ENCODE assay signal across 20 cellular contexts in genomic region chr2:229634574-229635185, GRCh38.
DNase-seq lines count a peak whose midpoint lies in the region; ATAC-seq and TF ChIP-seq lines count a peak whose summit lies in the region.
"Had no signal": no experiment of that assay in that cellular context is flagged by ENCODE, and none has a peak within 500 bp of the region (broad histone marks: within the 10 kb centered on the region; RNA-seq: fewer than 3 reads in every experiment).

No MANE protein-coding gene starts in this region.

- H3K4me3 ChIP-seq in endodermal cell (ENCODE audit: low read length), result no peak overlapping the region
- H3K4me3 ChIP-seq in neural cell (ENCODE audit: low read length), result peak overlapping the region; percentile 51
- H3K4me3 ChIP-seq: hepatocyte, mucosa of descending colon, ovary had no signal

- no peaks in the 10 kb centered on the region for H4K20me1 ChIP-seq in neural cell (ENCODE audit: insufficient read depth)

- H3K27ac Mint-ChIP-seq in endodermal cell, result no peak overlapping the region
- H3K27ac Mint-ChIP-seq in MCF 10A (ENCODE audit: low read depth, unreplicated experiment), result no peak overlapping the region
- H3K27ac Mint-ChIP-seq: stimulated activated naive CD8-positive, alpha-beta T cell treated with anti-CD3 and anti-CD28 coated beads, Interleukin-15, Interleukin-2, amounts not matched to agents 100 ng/mL and 50 ng/mL, for 24 hours; T-helper 1 cell treated with Interleukin-12 subunit alpha and Interleukin-12 subunit beta and Interleukin-4 antibody, amounts not matched to agents 30 μg/mL and 1 μg/mL, for 36 hours had no signal

- intact Hi-C loops in MCF 10A (cut with micrococcal nuclease), result no loop called here

- H3K36me3 Mint-ChIP-seq in endodermal cell (ENCODE audit: low read depth), result no peaks in the 10 kb centered on the region
- no peaks in the 10 kb centered on the region for H3K36me3 Mint-ChIP-seq in MCF 10A (ENCODE audit: insufficient read depth, unreplicated experiment)

- peak; percentile 20 for TF ChIP-seq RAD21 in neural cell (conservative IDR thresholded peaks at IDR 0.05)

- H3K9me3 ChIP-seq in endodermal cell (ENCODE audit: control insufficient read depth, low read length), result no peaks in the 10 kb centered on the region
- H3K9me3 ChIP-seq in neural cell (ENCODE audit: low read length), result no peaks in the 10 kb centered on the region
- H3K9me3 ChIP-seq: mucosa of descending colon, ovary had no signal

- WGBS in endodermal cell (ENCODE audit: insufficient coverage in 1 of 2, insufficient read length in 1 of 2), 2 experiments, result 44 to 58% methylated on average over 5 to 7 of the region's 7 CpGs

- H3K36me3 ChIP-seq in endodermal cell (ENCODE audit: control insufficient read depth, insufficient read depth, low read length) (no peaks in the 10 kb centered on the region), neural cell (ENCODE audit: insufficient read depth, low read length) (no peaks in the 10 kb centered on the region)
- H3K36me3 ChIP-seq: ovary had no signal

- BruUV-seq in MCF 10A (replicated peaks; lab: Mats Ljungman, UMichigan), result no TSS peak

- peak overlapping the region; percentile 59 for H3K4me2 ChIP-seq in neural cell (ENCODE audit: low read length)
- H3K4me2 ChIP-seq: hepatocyte had no signal

- H3K9me3 Mint-ChIP-seq in endodermal cell (no peaks in the 10 kb centered on the region), MCF 10A (ENCODE audit: unreplicated experiment) (no peaks in the 10 kb centered on the region)
- H3K9me3 Mint-ChIP-seq: stimulated activated naive CD8-positive, alpha-beta T cell treated with anti-CD3 and anti-CD28 coated beads, Interleukin-15, Interleukin-2, amounts not matched to agents 100 ng/mL and 50 ng/mL, for 24 hours; T-helper 1 cell treated with Interleukin-12 subunit alpha and Interleukin-12 subunit beta and Interleukin-4 antibody, amounts not matched to agents 30 μg/mL and 1 μg/mL, for 36 hours had no signal

- no peaks in the 10 kb centered on the region for H3F3A ChIP-seq in neural cell (ENCODE audit: insufficient read depth, low read length, poor library complexity, severe bottlenecking)

- peak; percentile 58 for TF ChIP-seq EP300 in neural cell (conservative IDR thresholded peaks at IDR 0.05; ENCODE audit: poor library complexity, severe bottlenecking)

- H3K4me3 Mint-ChIP-seq in endodermal cell (no peak overlapping the region), MCF 10A (ENCODE audit: unreplicated experiment) (no peak overlapping the region)
- H3K4me3 Mint-ChIP-seq: stimulated activated naive CD8-positive, alpha-beta T cell treated with anti-CD3 and anti-CD28 coated beads, Interleukin-15, Interleukin-2, amounts not matched to agents 100 ng/mL and 50 ng/mL, for 24 hours; T-helper 1 cell treated with Interleukin-12 subunit alpha and Interleukin-12 subunit beta and Interleukin-4 antibody, amounts not matched to agents 30 μg/mL and 1 μg/mL, for 36 hours had no signal

- H3K79me2 ChIP-seq in neural cell (replicated peaks; ENCODE audit: insufficient read depth, low read length), result peaks cover 25% of the 10 kb centered on the region
- H3K79me2 ChIP-seq: hepatocyte had no signal

- no peak overlapping the region for H2AFZ ChIP-seq in neural cell (ENCODE audit: low read depth, low read length)
- H2AFZ ChIP-seq: hepatocyte had no signal

- no peaks in the 10 kb centered on the region for H3K4me1 Mint-ChIP-seq in endodermal cell
- no peaks in the 10 kb centered on the region for H3K4me1 Mint-ChIP-seq in MCF 10A (ENCODE audit: insufficient read depth, unreplicated experiment)

- H3K27ac ChIP-seq in endodermal cell (ENCODE audit: low read depth, low read length) (no peak overlapping the region), neural cell (ENCODE audit: low read length) (peak overlapping the region; percentile 79)
- H3K27ac ChIP-seq: hepatocyte, ovary, VCaP had no signal

- H3K9ac ChIP-seq in endodermal cell (ENCODE audit: extremely low read depth, low read length, poor library complexity, severe bottlenecking) (no peak overlapping the region), neural cell (ENCODE audit: low read length) (peak overlapping the region; percentile 37)

- H3K27me3 Mint-ChIP-seq in endodermal cell (ENCODE audit: insufficient read depth) (no peaks in the 10 kb centered on the region), MCF 10A (ENCODE audit: insufficient read depth, unreplicated experiment) (no peaks in the 10 kb centered on the region)

- H3K27me3 ChIP-seq in endodermal cell (ENCODE audit: control insufficient read depth, insufficient read depth, low read length, poor library complexity, severe bottlenecking), result no peaks in the 10 kb centered on the region
- H3K27me3 ChIP-seq in neural cell (ENCODE audit: insufficient read depth, low read depth, low read length), result no peaks in the 10 kb centered on the region
- H3K27me3 ChIP-seq: ovary had no signal

- no peak for TF ChIP-seq CTCF in endodermal cell (conservative IDR thresholded peaks at IDR 0.05)
- no peak for TF ChIP-seq CTCF in neural cell (IDR thresholded peaks at IDR 0.05; ENCODE audit: poor library complexity, severe bottlenecking)
- no peak for TF ChIP-seq CTCF in MCF 10A (IDR thresholded peaks at IDR 0.05; ENCODE audit: unreplicated experiment)
- no peak for TF ChIP-seq CTCF in omental fat pad (IDR thresholded peaks at IDR 0.05)

- CTCF ChIA-PET in MCF 10A (lab: Yijun Ruan, JAX), result interaction anchor here (0.6 to 0.9 kb wide), 2 partner anchors 48 to 680 kb away, joined by 3 to 4 read pairs; no protein-coding TSS in a partner anchor

- no peaks in the 10 kb centered on the region for H3K9me2 ChIP-seq in neural cell (ENCODE audit: insufficient read depth, low read length)

- no peaks in the 10 kb centered on the region for H3K4me1 ChIP-seq in endodermal cell (ENCODE audit: control insufficient read depth, insufficient read depth, low read length)

- DNase-seq in C1 segment of cervical spinal cord (lab: John Stamatoyannopoulos, UW) (peak in 12 of 14 donors; percentile 19 to 84 (median 54)), NCI-H1105 (lab: John Stamatoyannopoulos, UW) (peak; percentile 58), endodermal cell (peak; percentile 59), MCF 10A (ENCODE audit: unreplicated experiment) (no peak), omental fat pad (ENCODE audit: low spot score) (no peak), epidermal melanocyte (ENCODE audit: insufficient read length, low spot score) (no peak)
- DNase-seq: activated CD4-positive, alpha-beta T cell treated with anti-CD3 and anti-CD28 coated beads, Interleukin-2, amount 50 U/mL, for 48 hours; activated naive CD4-positive, alpha-beta T cell treated with Interleukin-2 at 50 U/mL for 16 hours; activated T-cell treated with anti-CD3 and anti-CD28 coated beads for 4 hours; mucosa of descending colon; NCI-H1436 treated with DMSO at 0.1 percent for 48 hours; NCI-H446 treated with DMSO at 0.1 percent for 48 hours; ovary; SHP77; stimulated activated CD4-positive, alpha-beta T cell treated with anti-CD3 and anti-CD28 coated beads, Interleukin-2, amount 100 ng/mL, for 24 hours had no signal

- POLR2A ChIA-PET in MCF 10A (lab: Yijun Ruan, JAX), result interaction anchor here (0.5 kb wide), 1 partner anchor 121 kb away, joined by 3 read pairs; no protein-coding TSS in a partner anchor

- no peak for ATAC-seq in omental fat pad (ENCODE audit: low FRiP score)
- ATAC-seq: mucosa of descending colon had no signal

TF ChIP-seq in neural cell, 6 proteins besides CTCF, POLR2A, EP300 and RAD21:
- TF ChIP-seq MXI1 (conservative IDR thresholded peaks at IDR 0.05; ENCODE audit: poor library complexity, severe bottlenecking) (no peak), REST (IDR thresholded peaks at IDR 0.05; ENCODE audit: borderline replicate concordance) (peak; percentile 46), POLR2AphosphoS5 (IDR thresholded peaks at IDR 0.05) (peak; percentile 58)

Comparison
In these comparisons a context has a peak if more than half of its experiments do, and no peak if none do; other contexts are left out.
1. DNase-seq: peak in C1 segment of cervical spinal cord (12 of 14), NCI-H1105 (single experiment) and endodermal cell (single experiment); none in MCF 10A (single experiment), omental fat pad (single experiment) and epidermal melanocyte (single experiment).